Comparison of ENCODE assay signal across 1 cellular context in genomic region chr5:116572375-116573278, GRCh38.
A peak's percentile ranks its signal among the peaks of the same experiment; 100 is the strongest.
TF ChIP-seq lines count a peak whose summit lies in the region.

No MANE protein-coding gene starts in this region.

TF ChIP-seq in H1, 55 proteins besides CTCF, POLR2A, EP300 and RAD21 (continued from another document):
- TF ChIP-seq KDM1A (IDR thresholded peaks at IDR 0.05; ENCODE audit: borderline replicate concordance, low read length) = no peak
- TF ChIP-seq GABPA (IDR thresholded peaks at IDR 0.05; ENCODE audit: borderline replicate concordance, insufficient read depth, low read length) = no peak
- no peak for TF ChIP-seq JUND (IDR thresholded peaks at IDR 0.05; ENCODE audit: low read length)
- TF ChIP-seq YY1 (IDR thresholded peaks at IDR 0.05; ENCODE audit: low read depth, low read length) = no peak
- TF ChIP-seq CHD2 (IDR thresholded peaks at IDR 0.05; ENCODE audit: low read length) = no peak
- TF ChIP-seq SRF (IDR thresholded peaks at IDR 0.05; ENCODE audit: low read depth, low read length) = no peak
- TF ChIP-seq TAF7 (optimal IDR thresholded peaks at IDR 0.05; ENCODE audit: borderline replicate concordance, low read depth, low read length) = no peak
- no peak for TF ChIP-seq TEAD4 (IDR thresholded peaks at IDR 0.05; ENCODE audit: low read depth, low read length)
- no peak for TF ChIP-seq CHD7 (IDR thresholded peaks at IDR 0.05; ENCODE audit: insufficient replicate concordance, low read length)
- TF ChIP-seq CHD1 (IDR thresholded peaks at IDR 0.05; ENCODE audit: low read depth, low read length) = no peak
- no peak for TF ChIP-seq TBP (IDR thresholded peaks at IDR 0.05; ENCODE audit: low read depth, low read length)
- TF ChIP-seq ATF3 (IDR thresholded peaks at IDR 0.05; ENCODE audit: insufficient read depth, low read depth, low read length) = no peak
- peak; percentile 41 to 70; a peak in 2 of 4 replicates for TF ChIP-seq SIN3A (conservative IDR thresholded peaks at IDR 0.05 in 1 of 2, IDR thresholded peaks at IDR 0.05 in 1 of 2; ENCODE audit: low read depth in 1 of 2, low read length in 2 of 2)
- no peak for TF ChIP-seq CEBPB (IDR thresholded peaks at IDR 0.05; ENCODE audit: low read depth, low read length)
- TF ChIP-seq SP1 (IDR thresholded peaks at IDR 0.05; ENCODE audit: low read depth, low read length) = peak; percentile 13; the same call in 1 of the 2 replicates
- TF ChIP-seq GTF2F1 (IDR thresholded peaks at IDR 0.05; ENCODE audit: borderline replicate concordance, low read depth, low read length) = no peak
- TF ChIP-seq SAP30 (IDR thresholded peaks at IDR 0.05; ENCODE audit: insufficient read depth, insufficient replicate concordance, low read length) = no peak
- TF ChIP-seq NRF1 (IDR thresholded peaks at IDR 0.05; ENCODE audit: low read depth, low read length) = no peak
- no peak for TF ChIP-seq SIX5 (IDR thresholded peaks at IDR 0.05; ENCODE audit: low read depth, low read length)
- peak; percentile 56 for TF ChIP-seq ASH2L (IDR thresholded peaks at IDR 0.05; ENCODE audit: low read length)
- no peak for TF ChIP-seq CBX8 (IDR thresholded peaks at IDR 0.05; ENCODE audit: borderline replicate concordance, low read depth, low read length)
- TF ChIP-seq EGR1 (IDR thresholded peaks at IDR 0.05; ENCODE audit: borderline replicate concordance, low read depth, low read length) = no peak
- TF ChIP-seq, protein P1, sequence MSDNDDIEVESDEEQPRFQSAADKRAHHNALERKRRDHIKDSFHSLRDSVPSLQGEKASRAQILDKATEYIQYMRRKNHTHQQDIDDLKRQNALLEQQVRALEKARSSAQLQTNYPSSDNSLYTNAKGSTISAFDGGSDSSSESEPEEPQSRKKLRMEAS (IDR thresholded peaks at IDR 0.05) = peak; percentile 45; the same call in 1 of the 2 replicates
- TF ChIP-seq, protein P2, sequence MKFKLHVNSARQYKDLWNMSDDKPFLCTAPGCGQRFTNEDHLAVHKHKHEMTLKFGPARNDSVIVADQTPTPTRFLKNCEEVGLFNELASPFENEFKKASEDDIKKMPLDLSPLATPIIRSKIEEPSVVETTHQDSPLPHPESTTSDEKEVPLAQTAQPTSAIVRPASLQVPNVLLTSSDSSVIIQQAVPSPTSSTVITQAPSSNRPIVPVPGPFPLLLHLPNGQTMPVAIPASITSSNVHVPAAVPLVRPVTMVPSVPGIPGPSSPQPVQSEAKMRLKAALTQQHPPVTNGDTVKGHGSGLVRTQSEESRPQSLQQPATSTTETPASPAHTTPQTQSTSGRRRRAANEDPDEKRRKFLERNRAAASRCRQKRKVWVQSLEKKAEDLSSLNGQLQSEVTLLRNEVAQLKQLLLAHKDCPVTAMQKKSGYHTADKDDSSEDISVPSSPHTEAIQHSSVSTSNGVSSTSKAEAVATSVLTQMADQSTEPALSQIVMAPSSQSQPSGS (IDR thresholded peaks at IDR 0.05; ENCODE audit: low read length) = no peak; the same call in 1 of the 2 replicates
- peak; percentile 82 for TF ChIP-seq RBBP5 (IDR thresholded peaks at IDR 0.05; ENCODE audit: borderline replicate concordance, low read depth, low read length)
- no peak for TF ChIP-seq EZH2 (IDR thresholded peaks at IDR 0.05; ENCODE audit: low read depth, low read length, severe bottlenecking)
- no peak for TF ChIP-seq CBX5 (IDR thresholded peaks at IDR 0.05; ENCODE audit: low read depth, low read length)
- TF ChIP-seq SP2 (IDR thresholded peaks at IDR 0.05; ENCODE audit: low read length) = no peak
- TF ChIP-seq KDM4A (IDR thresholded peaks at IDR 0.05; ENCODE audit: low read depth, low read length, severe bottlenecking) = no peak
- TF ChIP-seq MAFK (IDR thresholded peaks at IDR 0.05; ENCODE audit: low read depth, low read length) = no peak
- TF ChIP-seq SUZ12 (IDR thresholded peaks at IDR 0.05; ENCODE audit: low read length) = no peak; the same call in 1 of the 2 replicates
- TF ChIP-seq POU5F1 (IDR thresholded peaks at IDR 0.05; ENCODE audit: low read depth, low read length) = no peak
- TF ChIP-seq HDAC2 (IDR thresholded peaks at IDR 0.05; ENCODE audit: borderline replicate concordance in 1 of 2, low read depth in 2 of 2, low read length in 2 of 2) = no peak
- no peak for TF ChIP-seq SP4 (IDR thresholded peaks at IDR 0.05; ENCODE audit: low read length)
- TF ChIP-seq CTBP2 (IDR thresholded peaks at IDR 0.05; ENCODE audit: borderline replicate concordance, insufficient read depth, insufficient read length, low read length) = no peak
- no peak for TF ChIP-seq RFX5 (IDR thresholded peaks at IDR 0.05; ENCODE audit: borderline replicate concordance, low read depth, low read length)
- 0 out of 2 replicates have a peak, but pooled peaks have one; percentile 16 for TF ChIP-seq E2F6 (IDR thresholded peaks at IDR 0.05)
- TF ChIP-seq BRCA1 (IDR thresholded peaks at IDR 0.05; ENCODE audit: low read depth, low read length) = no peak
- TF ChIP-seq KDM5A (IDR thresholded peaks at IDR 0.05; ENCODE audit: low read length) = no peak
- peak; percentile 47 for TF ChIP-seq TAF1 (IDR thresholded peaks at IDR 0.05; ENCODE audit: low read depth, low read length)
- TF ChIP-seq TCF12 (IDR thresholded peaks at IDR 0.05; ENCODE audit: low read depth, low read length) = no peak
- no peak for TF ChIP-seq RXRA (IDR thresholded peaks at IDR 0.05; ENCODE audit: insufficient read depth, low read depth, low read length)
